15 cellular contexts compared by ENCODE assay signal in genomic region chr12:50441763-50442162, GRCh38. TPM values are rescaled to one million over a fixed set of nuclear protein-coding genes. Genes with fewer than 3 reads are reported as not detected.
A peak's percentile ranks its signal among the peaks of the same experiment; 100 is the strongest.
DNase-seq lines count a peak whose midpoint lies in the region; ATAC-seq and TF ChIP-seq lines count a peak whose summit lies in the region.
"Had no signal": no experiment of that assay in that cellular context is flagged by ENCODE, and none has a peak within 500 bp of the region (broad histone marks: within the 10 kb centered on the region; RNA-seq: fewer than 3 reads in every experiment).

No MANE protein-coding gene starts in this region.

- H3K4me2 ChIP-seq in mammary epithelial cell (ENCODE audit: insufficient read depth, low read depth, low read length), result no peak overlapping the region
- H3K4me2 ChIP-seq: BLaER1 treated with 17β-estradiol and CSF1 and Interleukin-3, amounts not matched to agents 10 nM and 100 nM had no signal

- H3K9me3 Mint-ChIP-seq in activated naive CD4-positive, alpha-beta T cell treated with anti-CD3 and anti-CD28 coated beads for 36 hours, result no peaks in the 10 kb centered on the region
- H3K9me3 Mint-ChIP-seq in stimulated activated naive B cell treated with anti-CD40 and anti-IgM and Interleukin-4, amounts not matched to agents 10 μg/mL and 1 μg/mL and 100 μg/mL, for 72 hours, result no peaks in the 10 kb centered on the region
- H3K9me3 Mint-ChIP-seq: CD8-positive, alpha-beta memory T cell had no signal

- TF ChIP-seq CTCF in RWPE1 (conservative IDR thresholded peaks at IDR 0.05; ENCODE audit: low read depth) (no peak), mammary epithelial cell (conservative IDR thresholded peaks at IDR 0.05 in 1 of 2, IDR thresholded peaks at IDR 0.05 in 1 of 2; ENCODE audit: extremely low read depth in 1 of 2, insufficient read depth in 1 of 2, low read depth in 1 of 2, low read length in 2 of 2) (no peak), thyroid gland (IDR thresholded peaks at IDR 0.05) (no peak)

- CTCF ChIA-PET in activated naive CD4-positive, alpha-beta T cell treated with anti-CD3 and anti-CD28 coated beads for 36 hours (lab: Charles Lee), result no interaction called here
- CTCF ChIA-PET in RWPE1 (lab: Yijun Ruan, JAX), result no interaction called here
- CTCF ChIA-PET in mammary epithelial cell (lab: Charles Lee; ENCODE audit: low non-redundant PET), result no interaction called here

- TF ChIP-seq POLR2A in thyroid gland (IDR thresholded peaks at IDR 0.05), result no peak

- no TSS peak for BruUV-seq in mammary epithelial cell (replicated peaks; lab: Mats Ljungman, UMichigan)

- H3K36me3 ChIP-seq in mammary epithelial cell (ENCODE audit: insufficient read depth, low read length), result peaks cover 46% of the 10 kb centered on the region
- peaks cover 30 to 50% of the 10 kb centered on the region in 2 donors for H3K36me3 ChIP-seq in thyroid gland

- no peak overlapping the region for H2AFZ ChIP-seq in mammary epithelial cell (ENCODE audit: low read depth, low read length)

- H3K36me3 Mint-ChIP-seq in activated naive CD4-positive, alpha-beta T cell treated with anti-CD3 and anti-CD28 coated beads for 36 hours (ENCODE audit: low read depth), result peaks cover 29% of the 10 kb centered on the region
- H3K36me3 Mint-ChIP-seq in stimulated activated naive B cell treated with anti-CD40 and anti-IgM and Interleukin-4, amounts not matched to agents 10 μg/mL and 1 μg/mL and 100 μg/mL, for 72 hours, result peaks cover 26 to 50% of the 10 kb centered on the region in 2 donors

- H3K27me3 ChIP-seq in mammary epithelial cell (ENCODE audit: insufficient read depth, low read length) (no peaks in the 10 kb centered on the region), thyroid gland (no peaks in the 10 kb centered on the region)
- H3K27me3 ChIP-seq: BLaER1 treated with 17β-estradiol and CSF1 and Interleukin-3, amounts not matched to agents 10 nM and 100 nM had no signal

- H3K9me3 ChIP-seq in mammary epithelial cell (replicated peaks; ENCODE audit: insufficient read depth, low read length) (no peaks in the 10 kb centered on the region), thyroid gland (no peaks in the 10 kb centered on the region)
- H3K9me3 ChIP-seq: BLaER1 treated with 17β-estradiol and CSF1 and Interleukin-3, amounts not matched to agents 10 nM and 100 nM had no signal

- 99% methylated on average over 6 of the region's 7 CpGs for WGBS in mammary epithelial cell (ENCODE audit: low coverage, missing lambda C conversion rate)
- 88 to 92% methylated on average over 7 of the region's 7 CpGs for WGBS in thyroid gland, 2 donors

- in situ Hi-C loops in mammary epithelial cell (cut with MboI; ENCODE audit: low sequenced_read_pairs in 2 of 2), result no loop called here

- no peak for ATAC-seq in stimulated activated naive B cell treated with anti-CD40 and anti-IgM and Interleukin-4, amounts not matched to agents 10 μg/mL and 1 μg/mL and 100 μg/mL, for 72 hours (replicated peaks)

- dilution Hi-C loops in mammary epithelial cell (cut with HindIII; ENCODE audit: low sequenced_read_pairs), result no loop called here

- H3K27me3 Mint-ChIP-seq in activated naive CD4-positive, alpha-beta T cell treated with anti-CD3 and anti-CD28 coated beads for 36 hours (ENCODE audit: low read depth), result no peaks in the 10 kb centered on the region
- no peaks in the 10 kb centered on the region for H3K27me3 Mint-ChIP-seq in stimulated activated naive B cell treated with anti-CD40 and anti-IgM and Interleukin-4, amounts not matched to agents 10 μg/mL and 1 μg/mL and 100 μg/mL, for 72 hours
- H3K27me3 Mint-ChIP-seq: CD8-positive, alpha-beta memory T cell had no signal

- no peak overlapping the region for H3K4me3 ChIP-seq in mammary epithelial cell (replicated peaks in 1 of 3; ENCODE audit: insufficient read depth in 1 of 3, low read depth in 2 of 3, low read length in 3 of 3)
- H3K4me3 ChIP-seq in thyroid gland (replicated peaks in 1 of 3), result no peak overlapping the region
- H3K4me3 ChIP-seq: BLaER1 treated with 17β-estradiol and CSF1 and Interleukin-3, amounts not matched to agents 10 nM and 100 nM had no signal

- H3K4me3 Mint-ChIP-seq in activated naive CD4-positive, alpha-beta T cell treated with anti-CD3 and anti-CD28 coated beads for 36 hours, result no peak overlapping the region
- no peak overlapping the region for H3K4me3 Mint-ChIP-seq in stimulated activated naive B cell treated with anti-CD40 and anti-IgM and Interleukin-4, amounts not matched to agents 10 μg/mL and 1 μg/mL and 100 μg/mL, for 72 hours
- H3K4me3 Mint-ChIP-seq: CD8-positive, alpha-beta memory T cell had no signal

- peak overlapping the region; percentile 24 for H3K27ac Mint-ChIP-seq in activated naive CD4-positive, alpha-beta T cell treated with anti-CD3 and anti-CD28 coated beads for 36 hours
- H3K27ac Mint-ChIP-seq in stimulated activated naive B cell treated with anti-CD40 and anti-IgM and Interleukin-4, amounts not matched to agents 10 μg/mL and 1 μg/mL and 100 μg/mL, for 72 hours, result peak overlapping the region; percentile 56

- H3K4me1 ChIP-seq in mammary epithelial cell (ENCODE audit: insufficient read depth, low read length), result no peaks in the 10 kb centered on the region
- H3K4me1 ChIP-seq in thyroid gland, result no peaks in the 10 kb centered on the region
- H3K4me1 ChIP-seq: BLaER1 treated with 17β-estradiol and CSF1 and Interleukin-3, amounts not matched to agents 10 nM and 100 nM had no signal

- H3K27ac ChIP-seq in RWPE1 (peak overlapping the region; percentile 49; the same call in 1 of the 2 replicates), mammary epithelial cell (ENCODE audit: insufficient read depth, low read depth, low read length) (peak overlapping the region; percentile 59), thyroid gland (no peak overlapping the region)
- H3K27ac ChIP-seq: BLaER1 treated with 17β-estradiol and CSF1 and Interleukin-3, amounts not matched to agents 10 nM and 100 nM had no signal

- no peak for DNase-seq in activated naive CD4-positive, alpha-beta T cell treated with anti-CD3 and anti-CD28 coated beads for 36 hours
- no peak for DNase-seq in activated naive CD4-positive, alpha-beta T cell (lab: John Stamatoyannopoulos, UW)
- DNase-seq in RWPE1 (ENCODE audit: low spot score) (no peak), mammary epithelial cell (no peak), superior temporal gyrus (ENCODE audit: extremely low spot score) (no peak), thyroid gland (no peak)
- no peak for DNase-seq in stimulated activated naive B cell treated with anti-CD40 and anti-IgM and Interleukin-4, amounts not matched to agents 10 μg/mL and 1 μg/mL and 100 μg/mL, for 72 hours
- DNase-seq: CD8-positive, alpha-beta memory T cell; DMS79; NCI-H1105; NCI-H2081; NCI-H2171 treated with DMSO at 0.1 percent for 48 hours; SHP77 had no signal

- no peak overlapping the region for H3K9ac ChIP-seq in mammary epithelial cell (ENCODE audit: insufficient read depth, low read length)
- H3K9ac ChIP-seq: BLaER1 treated with 17β-estradiol and CSF1 and Interleukin-3, amounts not matched to agents 10 nM and 100 nM had no signal

- H3K79me2 ChIP-seq in mammary epithelial cell (ENCODE audit: insufficient read depth, low read length), result no peaks in the 10 kb centered on the region

- intact Hi-C loops in activated naive CD4-positive, alpha-beta T cell treated with anti-CD3 and anti-CD28 coated beads for 36 hours (cut with micrococcal nuclease), result loop anchor here (1.0 to 5.0 kb wide), 2 partner anchors 114 to 219 kb away; no protein-coding TSS in a partner anchor
- intact Hi-C loops in mammary epithelial cell (cut with micrococcal nuclease), result no loop called here
- intact Hi-C loops in thyroid gland (cut with DNase I), result no loop called here

- H3K4me1 Mint-ChIP-seq in activated naive CD4-positive, alpha-beta T cell treated with anti-CD3 and anti-CD28 coated beads for 36 hours (ENCODE audit: low read depth), result peaks cover 16% of the 10 kb centered on the region
- H3K4me1 Mint-ChIP-seq in stimulated activated naive B cell treated with anti-CD40 and anti-IgM and Interleukin-4, amounts not matched to agents 10 μg/mL and 1 μg/mL and 100 μg/mL, for 72 hours, result peaks cover 6 to 21% of the 10 kb centered on the region in 2 donors

- POLR2A ChIA-PET in RWPE1 (lab: Yijun Ruan, JAX; ENCODE audit: low non-redundant PET), result no interaction called here

- no peaks in the 10 kb centered on the region for H4K20me1 ChIP-seq in mammary epithelial cell (ENCODE audit: insufficient read depth, low read length)

RNA-seq across cellular contexts. Expression of gene LARP4, which starts 41.1 kb away (rescaled TPM):
- total RNA-seq in activated naive CD4-positive, alpha-beta T cell treated with anti-CD3 and anti-CD28 coated beads for 36 hours, result 10 to 100 TPM; 44.7 to 44.9 TPM
- total RNA-seq in mammary epithelial cell, result 10 to 100 TPM; 45.0 to 65.0 TPM
- polyA plus RNA-seq in mammary epithelial cell, result 21.3 TPM
- 44.1 TPM for polyA minus RNA-seq in mammary epithelial cell
- 10 to 100 TPM; 42.5 to 77.3 (median 50.0) TPM for total RNA-seq in thyroid gland

RNA-seq across cellular contexts. Expression of gene FAM186A, which starts 45.4 kb away (rescaled TPM):
- total RNA-seq in activated naive CD4-positive, alpha-beta T cell treated with anti-CD3 and anti-CD28 coated beads for 36 hours, result not detected
- not detected for total RNA-seq in mammary epithelial cell
- polyA plus RNA-seq in mammary epithelial cell, result not detected
- polyA minus RNA-seq in mammary epithelial cell, result not detected
- total RNA-seq in thyroid gland, result not detected
- total RNA-seq: CD8-positive, alpha-beta memory T cell; NCI-H460 had no signal
- polyA plus RNA-seq: CD8-positive, alpha-beta memory T cell had no signal

Comparison
In these comparisons a context has a peak if more than half of its experiments do, and no peak if none do; other contexts are left out.
1. H3K27ac ChIP-seq: peak in RWPE1 (single experiment) and mammary epithelial cell (single experiment); none in thyroid gland (0 of 3).